In genomic region chr2:24315669-24316068, GRCh38 we compare ENCODE assay signal across 11 cellular contexts. TPM values are rescaled to one million over a fixed set of nuclear protein-coding genes. Genes with fewer than 3 reads are reported as not detected.
A peak's percentile ranks its signal among the peaks of the same experiment; 100 is the strongest.
DNase-seq lines count a peak whose midpoint lies in the region; ATAC-seq and TF ChIP-seq lines count a peak whose summit lies in the region.
"Had no signal": no experiment of that assay in that cellular context is flagged by ENCODE, and none has a peak within 500 bp of the region (broad histone marks: within the 10 kb centered on the region; RNA-seq: fewer than 3 reads in every experiment).

No MANE protein-coding gene starts in this region.

- H3K4me1 ChIP-seq in DOHH2 (ENCODE audit: control insufficient read depth, low read length) = peaks cover 42% of the 10 kb centered on the region
- H3K4me1 ChIP-seq: parathyroid adenoma had no signal

- H3K36me3 Mint-ChIP-seq in WTC11 = peaks cover 21% of the 10 kb centered on the region

- H3K27me3 ChIP-seq in DOHH2 (ENCODE audit: control insufficient read depth, low read length) = no peaks in the 10 kb centered on the region

- H4K20me1 ChIP-seq in DOHH2 (ENCODE audit: control insufficient read depth, insufficient read depth, low read depth, low read length) = no peaks in the 10 kb centered on the region

- CTCF ChIA-PET in WTC11 (lab: Charles Lee) = no interaction called here

- no peaks in the 10 kb centered on the region for H3K9me2 ChIP-seq in DOHH2 (replicated peaks; ENCODE audit: control insufficient read depth, low read length)

- peak overlapping the region; percentile 57 for H3K4me3 ChIP-seq in DOHH2 (ENCODE audit: low read length)

- peak overlapping the region; percentile 25; the same call in 1 of the 2 replicates for H3K27ac Mint-ChIP-seq in WTC11
- H3K27ac Mint-ChIP-seq: H9 had no signal

- 0 out of 2 replicates have a peak, but pooled peaks cover 4% of the 10 kb centered on the region for H3K4me1 Mint-ChIP-seq in WTC11

- no peaks in the 10 kb centered on the region for H3K9me3 ChIP-seq in DOHH2 (ENCODE audit: control insufficient read depth, insufficient read depth, low read length)

- TF ChIP-seq CTCF in DOHH2 (IDR thresholded peaks at IDR 0.05; ENCODE audit: low read depth, low read length, poor library complexity, severe bottlenecking) = no peak
- TF ChIP-seq CTCF in WTC11 (IDR thresholded peaks at IDR 0.05) = no peak

- peaks cover 47% of the 10 kb centered on the region for H3K79me2 ChIP-seq in DOHH2 (ENCODE audit: control insufficient read depth, low read length)

- peaks cover 24% of the 10 kb centered on the region for H3K36me3 ChIP-seq in DOHH2 (ENCODE audit: control insufficient read depth, low read length)

- peak overlapping the region; percentile 77 for H3K27ac ChIP-seq in DOHH2 (ENCODE audit: low read depth, low read length)
- H3K27ac ChIP-seq: parathyroid adenoma had no signal

- DNase-seq in WTC11 (ENCODE audit: low spot score) (no peak), A172 (ENCODE audit: low spot score) (no peak), activated gamma-delta T cell treated with Interleukin-2 at 50 U/mL for 16 hours (no peak), cerebellar cortex (ENCODE audit: low spot score) (no peak), GM19240 (ENCODE audit: insufficient read length, low spot score) (no peak)
- DNase-seq: H9 had no signal

- ATAC-seq in GM18909 (IDR thresholded peaks at IDR 0.05; ENCODE audit: poor library complexity, unreplicated experiment) (peak; percentile 67), HG02852 (IDR thresholded peaks at IDR 0.05; ENCODE audit: unreplicated experiment) (peak; percentile 74), WTC11 (no peak)
- ATAC-seq: SK-N-SH treated with all-trans-retinoic acid at 6 μM for 48 hours had no signal

- POLR2A ChIA-PET in WTC11 (lab: Charles Lee) = no interaction called here

- no peak overlapping the region for H3K4me3 Mint-ChIP-seq in WTC11
- H3K4me3 Mint-ChIP-seq: H9 had no signal

- peaks cover 3% of the 10 kb centered on the region; the same call in 1 of the 2 replicates for H3F3A ChIP-seq in DOHH2 (ENCODE audit: control insufficient read depth, insufficient read depth)

- H3K9me3 Mint-ChIP-seq in WTC11 = peaks cover 19% of the 10 kb centered on the region

- H3K27me3 Mint-ChIP-seq in WTC11 (ENCODE audit: low read depth) = peaks cover 4% of the 10 kb centered on the region; the same call in 1 of the 2 replicates

- H3K4me2 ChIP-seq in DOHH2 (ENCODE audit: low read length) = peak overlapping the region; percentile 88

TF ChIP-seq in WTC11, 78 proteins besides CTCF, POLR2A, EP300 and RAD21:
- TF ChIP-seq FOXJ3 (CRISPR knock-in tag; IDR thresholded peaks at IDR 0.05; ENCODE audit: borderline replicate concordance) (no peak), NFYB (CRISPR knock-in tag; conservative IDR thresholded peaks at IDR 0.05; ENCODE audit: low read depth) (no peak), NR3C1 (CRISPR knock-in tag; conservative IDR thresholded peaks at IDR 0.05; ENCODE audit: low read depth) (no peak), MAX (CRISPR knock-in tag; IDR thresholded peaks at IDR 0.05) (no peak), FOXK1 (CRISPR knock-in tag; IDR thresholded peaks at IDR 0.05) (no peak), ATF2 (CRISPR knock-in tag; IDR thresholded peaks at IDR 0.05; ENCODE audit: borderline replicate concordance, low read depth) (no peak), E2F1 (CRISPR knock-in tag; IDR thresholded peaks at IDR 0.05) (no peak), ELF4 (CRISPR knock-in tag; IDR thresholded peaks at IDR 0.05; ENCODE audit: low read depth) (no peak), ATF1 (CRISPR knock-in tag; IDR thresholded peaks at IDR 0.05) (no peak), NR2C2 (CRISPR knock-in tag; IDR thresholded peaks at IDR 0.05) (no peak), ZBTB21 (CRISPR knock-in tag; IDR thresholded peaks at IDR 0.05; ENCODE audit: borderline replicate concordance) (no peak), FOXP1 (CRISPR knock-in tag; IDR thresholded peaks at IDR 0.05; ENCODE audit: borderline replicate concordance) (no peak), ZMAT4 (CRISPR knock-in tag; IDR thresholded peaks at IDR 0.05) (no peak), NFE2L1 (CRISPR knock-in tag; IDR thresholded peaks at IDR 0.05) (no peak), ZNF138 (CRISPR knock-in tag; conservative IDR thresholded peaks at IDR 0.05) (no peak), NFATC4 (CRISPR knock-in tag; IDR thresholded peaks at IDR 0.05) (no peak), ZNF396 (CRISPR knock-in tag; IDR thresholded peaks at IDR 0.05; ENCODE audit: borderline replicate concordance) (no peak)

RNA-seq across cellular contexts. Expression of gene ITSN2, which starts 44.7 kb away (rescaled TPM):
- total RNA-seq in WTC11 (2021) = 18.1 to 19.8 TPM (median 19.0 TPM) in 3 replicates
- total RNA-seq in A172 (2014; rRNA removed; shearing (Covaris generic)) = 37.7 and 48.9 TPM in 2 replicates
